23 cellular contexts compared by ENCODE assay signal in the genomic region with DNA sequence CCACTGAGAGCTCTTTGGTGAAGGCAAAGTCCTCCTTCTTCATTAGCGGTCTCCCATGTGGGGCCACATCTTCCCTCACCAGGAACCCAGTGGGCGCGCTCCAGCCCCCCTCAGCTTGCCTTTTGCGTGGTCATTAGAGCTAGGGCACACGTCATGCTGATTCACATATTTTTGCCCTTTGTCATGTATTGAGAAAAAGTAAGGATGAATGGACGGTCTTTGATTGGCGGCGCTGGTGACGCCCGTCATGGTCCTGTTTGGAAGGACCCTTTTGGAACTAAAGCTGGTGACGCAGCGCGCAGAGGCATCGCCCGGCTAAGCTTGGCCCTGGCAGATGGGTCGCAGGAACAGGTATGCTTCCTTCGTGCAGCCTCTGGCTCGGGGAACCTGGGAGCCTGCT. TPM values are rescaled to one million over a fixed set of nuclear protein-coding genes. Genes with fewer than 3 reads are reported as not detected.
A peak's percentile ranks its signal among the peaks of the same experiment; 100 is the strongest.
DNase-seq lines count a peak whose midpoint lies in the region; ATAC-seq and TF ChIP-seq lines count a peak whose summit lies in the region.
"Had no signal": no experiment of that assay in that cellular context is flagged by ENCODE, and none has a peak within 500 bp of the region (broad histone marks: within the 10 kb centered on the region; RNA-seq: fewer than 3 reads in every experiment).

No MANE protein-coding gene starts in this region.

- H3K27ac ChIP-seq in urinary bladder (ENCODE audit: low read depth): peak overlapping the region; percentile 12
- H3K27ac ChIP-seq: 22Rv1, C4-2B, Peyer's patch had no signal

- H3K4me1 ChIP-seq in urinary bladder (ENCODE audit: insufficient read depth): no peaks in the 10 kb centered on the region
- H3K4me1 ChIP-seq: Peyer's patch had no signal

- no peak overlapping the region for H3K4me3 Mint-ChIP-seq in activated CD8-positive, alpha-beta memory T cell treated with anti-CD3 and anti-CD28 coated beads, Interleukin-2, amount 10 ng/mL, durations not matched to agents 7 days and 5 days
- no peak overlapping the region for H3K4me3 Mint-ChIP-seq in activated CD4-positive, alpha-beta T cell treated with anti-CD3 and anti-CD28 coated beads for 36 hours
- H3K4me3 Mint-ChIP-seq: IgD-negative memory B cell had no signal

- peaks cover 9% of the 10 kb centered on the region for H3K4me1 Mint-ChIP-seq in activated CD8-positive, alpha-beta memory T cell treated with anti-CD3 and anti-CD28 coated beads, Interleukin-2, amount 10 ng/mL, durations not matched to agents 7 days and 5 days
- H3K4me1 Mint-ChIP-seq in activated CD4-positive, alpha-beta T cell treated with anti-CD3 and anti-CD28 coated beads for 36 hours: no peaks in the 10 kb centered on the region
- H3K4me1 Mint-ChIP-seq: IgD-negative memory B cell had no signal

- peaks cover 2% of the 10 kb centered on the region for H3K27me3 Mint-ChIP-seq in activated CD8-positive, alpha-beta memory T cell treated with anti-CD3 and anti-CD28 coated beads, Interleukin-2, amount 10 ng/mL, durations not matched to agents 7 days and 5 days
- no peaks in the 10 kb centered on the region for H3K27me3 Mint-ChIP-seq in activated CD4-positive, alpha-beta T cell treated with anti-CD3 and anti-CD28 coated beads for 36 hours
- H3K27me3 Mint-ChIP-seq: IgD-negative memory B cell had no signal

- H3K4me3 ChIP-seq in fibroblast of the aortic adventitia (ENCODE audit: low read depth, low read length) (peak overlapping the region; percentile 49), urinary bladder (ENCODE audit: low read depth, low read length) (peak overlapping the region; percentile 9)
- H3K4me3 ChIP-seq: MG63, Peyer's patch had no signal

- H3K36me3 ChIP-seq in urinary bladder (ENCODE audit: insufficient read depth): no peaks in the 10 kb centered on the region
- H3K36me3 ChIP-seq: MG63, Peyer's patch had no signal

- no peak overlapping the region for H3K27ac Mint-ChIP-seq in activated CD8-positive, alpha-beta memory T cell treated with anti-CD3 and anti-CD28 coated beads, Interleukin-2, amount 10 ng/mL, durations not matched to agents 7 days and 5 days
- no peak overlapping the region for H3K27ac Mint-ChIP-seq in activated CD4-positive, alpha-beta T cell treated with anti-CD3 and anti-CD28 coated beads for 36 hours
- H3K27ac Mint-ChIP-seq: IgD-negative memory B cell had no signal

- 85% methylated on average over 18 of the region's 18 CpGs for WGBS in urinary bladder

- intact Hi-C loops in activated CD4-positive, alpha-beta T cell treated with anti-CD3 and anti-CD28 coated beads for 36 hours (cut with DNase I, micrococcal nuclease): no loop called here

- DNase-seq in DMS 273 (lab: John Stamatoyannopoulos, UW; ENCODE audit: unreplicated experiment) (peak; percentile 29), DMS 273 treated with DMSO at 0.1 percent for 48 hours (lab: John Stamatoyannopoulos, UW) (no peak), astrocyte of the hippocampus (ENCODE audit: low read depth, low spot score) (peak; percentile 19), fibroblast of the aortic adventitia (ENCODE audit: low read depth) (no peak), NCI-H1694 (lab: John Stamatoyannopoulos, UW) (no peak)
- no peak for DNase-seq in activated CD8-positive, alpha-beta memory T cell treated with anti-CD3 and anti-CD28 coated beads, Interleukin-2, amount 10 ng/mL, durations not matched to agents 7 days and 5 days
- no peak for DNase-seq in activated CD4-positive, alpha-beta T cell treated with anti-CD3 and anti-CD28 coated beads for 36 hours
- DNase-seq: AML-193, DND-41, GOT3, Karpas-422, MG63, NCI-H1092, NCI-H1436 treated with DMSO at 0.1 percent for 48 hours, NCI-H2029 treated with DMSO at 0.1 percent for 48 hours, NCI-H446 treated with DMSO at 0.1 percent for 48 hours, NCI-H69, Peyer's patch had no signal

- no peaks in the 10 kb centered on the region for H3K36me3 Mint-ChIP-seq in activated CD8-positive, alpha-beta memory T cell treated with anti-CD3 and anti-CD28 coated beads, Interleukin-2, amount 10 ng/mL, durations not matched to agents 7 days and 5 days
- no peaks in the 10 kb centered on the region for H3K36me3 Mint-ChIP-seq in activated CD4-positive, alpha-beta T cell treated with anti-CD3 and anti-CD28 coated beads for 36 hours (ENCODE audit: low read depth)

- CTCF ChIA-PET in activated CD8-positive, alpha-beta memory T cell treated with anti-CD3 and anti-CD28 coated beads, Interleukin-2, amount 10 ng/mL, durations not matched to agents 7 days and 5 days (lab: Charles Lee): interaction anchor here (2.5 to 8.3 kb wide), 2 partner anchors 62 to 112 kb away, joined by 6 to 40 read pairs; no protein-coding TSS in a partner anchor
- CTCF ChIA-PET in activated CD4-positive, alpha-beta T cell treated with anti-CD3 and anti-CD28 coated beads for 36 hours (lab: Charles Lee): interaction anchor here (0.6 to 4.0 kb wide), 6 partner anchors 19 to 631 kb away, joined by 3 to 23 read pairs (median 3); no protein-coding TSS in a partner anchor

- H3K9me3 Mint-ChIP-seq in activated CD8-positive, alpha-beta memory T cell treated with anti-CD3 and anti-CD28 coated beads, Interleukin-2, amount 10 ng/mL, durations not matched to agents 7 days and 5 days (ENCODE audit: low read depth): no peaks in the 10 kb centered on the region
- no peaks in the 10 kb centered on the region for H3K9me3 Mint-ChIP-seq in activated CD4-positive, alpha-beta T cell treated with anti-CD3 and anti-CD28 coated beads for 36 hours (ENCODE audit: low read depth)
- H3K9me3 Mint-ChIP-seq: IgD-negative memory B cell had no signal

- no peak for ATAC-seq in activated CD8-positive, alpha-beta memory T cell treated with anti-CD3 and anti-CD28 coated beads, Interleukin-2, amount 10 ng/mL, durations not matched to agents 7 days and 5 days
- no peak for ATAC-seq in activated CD4-positive, alpha-beta T cell treated with anti-CD3 and anti-CD28 coated beads for 36 hours

- POLR2A ChIA-PET in activated CD4-positive, alpha-beta T cell treated with anti-CD3 and anti-CD28 coated beads for 36 hours (lab: Charles Lee): no interaction called here

- no peak for TF ChIP-seq CTCF in fibroblast of the aortic adventitia (IDR thresholded peaks at IDR 0.05; ENCODE audit: insufficient read depth, low read length)

RNA-seq across cellular contexts. Expression of a gene that starts 3.1 kb away (rescaled TPM):
- total RNA-seq in fibroblast of the aortic adventitia (ENCODE audit: low replicate concordance): 5.6 and 254 TPM in 2 replicates
- total RNA-seq in urinary bladder: 102 TPM
- 23.5 TPM for polyA plus RNA-seq in urinary bladder
- 10 to 100 TPM in 1 of 2 experiments, 1 to 10 TPM in 1; 6.8 to 14.8 TPM for total RNA-seq in activated CD8-positive, alpha-beta memory T cell treated with anti-CD3 and anti-CD28 coated beads, Interleukin-2, amount 10 ng/mL, durations not matched to agents 7 days and 5 days
- 1 to 10 TPM; 1.3 to 1.5 TPM for total RNA-seq in activated CD4-positive, alpha-beta T cell treated with anti-CD3 and anti-CD28 coated beads for 36 hours
- total RNA-seq: SK-MEL-5 had no signal

Comparison
In these comparisons a context has a peak if more than half of its experiments do, and no peak if none do; other contexts are left out.
1. DNase-seq: peak in DMS 273 (single experiment) and astrocyte of the hippocampus (single experiment); none in DMS 273 treated with DMSO at 0.1 percent for 48 hours (single experiment), fibroblast of the aortic adventitia (single experiment), activated CD8-positive, alpha-beta memory T cell treated with anti-CD3 and anti-CD28 coated beads, Interleukin-2, amount 10 ng/mL, durations not matched to agents 7 days and 5 days (single experiment), activated CD4-positive, alpha-beta T cell treated with anti-CD3 and anti-CD28 coated beads for 36 hours (single experiment) and NCI-H1694 (single experiment).